Comparison of ENCODE assay signal across 23 cellular contexts in genomic region chr5:27220752-27221151, GRCh38.
"Had no signal": no experiment of that assay in that cellular context is flagged by ENCODE, and none has a peak within 500 bp of the region (broad histone marks: within the 10 kb centered on the region; RNA-seq: fewer than 3 reads in every experiment).

No MANE protein-coding gene starts in this region.

- H3K9me3 ChIP-seq: lower lobe of right lung, prostate gland, right atrium auricular region, suprapubic skin, thyroid gland had no signal

- H3K27me3 Mint-ChIP-seq: effector memory CD8-positive, alpha-beta T cell; naive thymus-derived CD8-positive, alpha-beta T cell; stimulated activated naive CD8-positive, alpha-beta T cell treated with anti-CD3 and anti-CD28 coated beads, Interleukin-15, amount 100 ng/mL, for 72 hours had no signal

- DNase-seq: dermis blood vessel endothelial cell; effector memory CD8-positive, alpha-beta T cell; hypothalamus; immature natural killer cell; islet precursor cell; left ventricle myocardium superior; lower lobe of right lung; naive thymus-derived CD8-positive, alpha-beta T cell; nephron progenitor cell; nucleus accumbens; stimulated activated CD4-positive, alpha-beta T cell treated with anti-CD3 and anti-CD28 coated beads, Interleukin-12 subunit alpha, Interleukin-12 subunit beta, amount 100 ng/mL, for 4 hours; stimulated activated CD4-positive, alpha-beta T cell treated with anti-CD3 and anti-CD28 coated beads, Interleukin-1b, Interleukin-23, amount 100 ng/mL, for 48 hours; stimulated activated CD4-positive, alpha-beta T cell treated with anti-CD3 and anti-CD28 coated beads, Interleukin-4, amount 100 ng/mL, for 1 hour; stimulated activated CD8-positive, alpha-beta memory T cell treated with anti-CD3 and anti-CD28 coated beads, Interleukin-4, amount 100 ng/mL, for 48 hours; stimulated activated naive CD4-positive, alpha-beta T cell; stimulated activated naive CD8-positive, alpha-beta T cell treated with anti-CD3 and anti-CD28 coated beads, Interleukin-15, amount 100 ng/mL, for 72 hours; thyroid gland; trophoblast cell had no signal

- H3K4me1 ChIP-seq: lower lobe of right lung, prostate gland, right atrium auricular region, suprapubic skin, thyroid gland had no signal

- H3K27me3 ChIP-seq: right atrium auricular region, suprapubic skin, thyroid gland had no signal

- H3K4me1 Mint-ChIP-seq: immature natural killer cell; naive thymus-derived CD8-positive, alpha-beta T cell; nephron progenitor cell; stimulated activated naive CD8-positive, alpha-beta T cell treated with anti-CD3 and anti-CD28 coated beads, Interleukin-15, amount 100 ng/mL, for 72 hours had no signal

- H3K36me3 ChIP-seq: lower lobe of right lung, prostate gland, right atrium auricular region, suprapubic skin, thyroid gland had no signal

- H3K27ac ChIP-seq: coronary artery, lower lobe of right lung, prostate gland, right atrium auricular region, suprapubic skin, thyroid gland had no signal

- H3K27ac Mint-ChIP-seq: effector memory CD8-positive, alpha-beta T cell; immature natural killer cell; naive thymus-derived CD8-positive, alpha-beta T cell; nephron progenitor cell; stimulated activated naive CD8-positive, alpha-beta T cell treated with anti-CD3 and anti-CD28 coated beads, Interleukin-15, amount 100 ng/mL, for 72 hours had no signal

- H3K4me3 Mint-ChIP-seq: effector memory CD8-positive, alpha-beta T cell; immature natural killer cell; naive thymus-derived CD8-positive, alpha-beta T cell; nephron progenitor cell; stimulated activated naive CD8-positive, alpha-beta T cell treated with anti-CD3 and anti-CD28 coated beads, Interleukin-15, amount 100 ng/mL, for 72 hours had no signal

- H3K4me3 ChIP-seq: coronary artery, lower lobe of right lung, prostate gland, right atrium auricular region, smooth muscle cell, suprapubic skin, thyroid gland had no signal

- H3K36me3 Mint-ChIP-seq: naive thymus-derived CD8-positive, alpha-beta T cell had no signal
